ENCODE assay signal across 11 cellular contexts in genomic region chr9:20526500-20527319, GRCh38.
DNase-seq lines count a peak whose midpoint lies in the region; ATAC-seq, FAIRE-seq and TF ChIP-seq lines count a peak whose summit lies in the region.
"Had no signal": no experiment of that assay in that cellular context is flagged by ENCODE, and none has a peak within 500 bp of the region (broad histone marks: within the 10 kb centered on the region; RNA-seq: fewer than 3 reads in every experiment).

No MANE protein-coding gene starts in this region.

- CTCF ChIA-PET in CD4-positive, alpha-beta T cell (lab: Charles Lee) = interaction anchor here (1.2 kb wide), 1 partner anchor 19 kb away, joined by 4 read pairs; no protein-coding TSS in a partner anchor

- intact Hi-C loops in CD4-positive, alpha-beta T cell (cut with DNase I, micrococcal nuclease) = loop anchor here in 1 of 2 experiments (5.0 kb wide), 1 partner anchor 36 kb away; no protein-coding TSS in a partner anchor

- H3K9me3 ChIP-seq in CD4-positive, alpha-beta T cell (ENCODE audit: control insufficient read depth, low read length) = no peaks in the 10 kb centered on the region

- H3K4me1 Mint-ChIP-seq in CD4-positive, alpha-beta T cell (ENCODE audit: low read depth) = peaks cover 89% of the 10 kb centered on the region
- peaks cover 21 to 61% of the 10 kb centered on the region in 2 donors for H3K4me1 Mint-ChIP-seq in effector memory CD8-positive, alpha-beta T cell (ENCODE audit: low read depth in 2 of 2)
- H3K4me1 Mint-ChIP-seq: activated B cell treated with CpG ODN at 0.5 μM for 24 hours had no signal

- peak; percentile 56 for ATAC-seq in CD4-positive, alpha-beta T cell (ENCODE audit: poor library complexity)
- peak; percentile 63 for ATAC-seq in GM19467 (IDR thresholded peaks at IDR 0.05; ENCODE audit: unreplicated experiment)
- peak; percentile 77 for ATAC-seq in HG03196 (IDR thresholded peaks at IDR 0.05; ENCODE audit: unreplicated experiment)
- ATAC-seq in effector memory CD8-positive, alpha-beta T cell (replicated peaks) = peak; percentile 36

- H3K27ac Mint-ChIP-seq in CD4-positive, alpha-beta T cell = peak overlapping the region; percentile 28
- H3K27ac Mint-ChIP-seq in effector memory CD8-positive, alpha-beta T cell = peak overlapping the region in 1 of 2 donors; percentile 5
- H3K27ac Mint-ChIP-seq: activated B cell treated with CpG ODN at 0.5 μM for 24 hours had no signal

- no peak for DNase-seq in CD4-positive, alpha-beta T cell
- DNase-seq in effector memory CD8-positive, alpha-beta T cell = no peak
- no peak for DNase-seq in NCI-H446 (lab: John Stamatoyannopoulos, UW)
- DNase-seq in HTR-8/SVneo (ENCODE audit: insufficient read length, low spot score) = no peak
- DNase-seq in GM13977 (ENCODE audit: low spot score) = no peak
- no peak for DNase-seq in GM13976 (ENCODE audit: low spot score)
- DNase-seq: activated B cell treated with CpG ODN at 0.5 μM for 24 hours, DND-41, MV-4-11 had no signal

- in situ Hi-C loops in GM13977 (cut with MboI; ENCODE audit: low pct_unique_long_range_greater_than_20kb, low sequenced_read_pairs, unreplicated experiment) (no loop called here), GM13976 (cut with MboI; ENCODE audit: low sequenced_read_pairs, unreplicated experiment) (no loop called here)

- no peak for TF ChIP-seq CTCF in CD4-positive, alpha-beta T cell (IDR thresholded peaks at IDR 0.05)
- TF ChIP-seq CTCF in GM13977 (IDR thresholded peaks at IDR 0.05; ENCODE audit: extremely low read depth, insufficient read depth, missing control alignments) (no peak), GM13976 (IDR thresholded peaks at IDR 0.05; ENCODE audit: borderline replicate concordance, control extremely low read depth, extremely low read depth, insufficient read depth, missing control alignments) (no peak)

- no peak for FAIRE-seq in HTR-8/SVneo (lab: Jason Lieb, UNC)

- H3K27ac ChIP-seq in CD4-positive, alpha-beta T cell (ENCODE audit: low read depth, low read length) = no peak overlapping the region

- H3K36me3 Mint-ChIP-seq in CD4-positive, alpha-beta T cell (ENCODE audit: low read depth) = peaks cover 4% of the 10 kb centered on the region
- H3K36me3 Mint-ChIP-seq in effector memory CD8-positive, alpha-beta T cell (ENCODE audit: insufficient read depth) = no peaks in the 10 kb centered on the region

- no peaks in the 10 kb centered on the region for H3K9me3 Mint-ChIP-seq in CD4-positive, alpha-beta T cell
- H3K9me3 Mint-ChIP-seq in effector memory CD8-positive, alpha-beta T cell = no peaks in the 10 kb centered on the region
- H3K9me3 Mint-ChIP-seq: activated B cell treated with CpG ODN at 0.5 μM for 24 hours had no signal

- no peaks in the 10 kb centered on the region for H3K27me3 ChIP-seq in CD4-positive, alpha-beta T cell (ENCODE audit: control insufficient read depth, insufficient read depth, low read length)

- POLR2A ChIA-PET in CD4-positive, alpha-beta T cell (lab: Charles Lee) = no interaction called here

- H3K27me3 Mint-ChIP-seq in CD4-positive, alpha-beta T cell = no peaks in the 10 kb centered on the region
- no peaks in the 10 kb centered on the region for H3K27me3 Mint-ChIP-seq in effector memory CD8-positive, alpha-beta T cell
- H3K27me3 Mint-ChIP-seq: activated B cell treated with CpG ODN at 0.5 μM for 24 hours had no signal

- H3K4me3 Mint-ChIP-seq in CD4-positive, alpha-beta T cell = no peak overlapping the region
- no peak overlapping the region for H3K4me3 Mint-ChIP-seq in effector memory CD8-positive, alpha-beta T cell
- H3K4me3 Mint-ChIP-seq: activated B cell treated with CpG ODN at 0.5 μM for 24 hours had no signal
